In the genomic region with DNA sequence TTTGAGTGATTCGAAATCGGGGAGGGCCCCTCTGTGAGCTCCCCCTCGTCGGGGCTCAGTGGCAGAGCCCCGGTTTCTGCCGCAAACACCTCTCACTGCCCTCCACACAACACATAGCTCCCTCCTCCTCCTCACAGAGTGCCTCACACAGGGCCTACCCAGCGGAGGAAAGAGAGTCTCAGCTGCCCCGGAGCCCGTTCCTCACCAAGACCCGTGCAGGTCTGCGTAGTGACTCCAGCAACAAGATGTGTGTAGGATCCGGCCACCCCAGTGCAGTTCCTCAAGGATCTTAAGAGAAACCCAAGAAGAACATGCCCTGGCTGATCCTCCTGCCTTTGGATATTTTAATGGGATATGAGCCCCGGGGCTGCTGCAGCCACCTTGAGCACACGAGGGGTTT, we compare ENCODE assay signal across 19 cellular contexts.
"Had no signal": no experiment of that assay in that cellular context is flagged by ENCODE, and none has a peak within 500 bp of the region (broad histone marks: within the 10 kb centered on the region; RNA-seq: fewer than 3 reads in every experiment).

No MANE protein-coding gene starts in this region.

- H3K9me3 ChIP-seq: neutrophil, sigmoid colon, uterus had no signal

- H3K27me3 ChIP-seq: foreskin keratinocyte, neutrophil, sigmoid colon, uterus had no signal

- H3K4me3 Mint-ChIP-seq: endodermal cell, immature natural killer cell, naive B cell, nephron, type B pancreatic cell had no signal

- H3K4me1 Mint-ChIP-seq: endodermal cell, nephron had no signal

- H3K27ac Mint-ChIP-seq: endodermal cell, nephron, type B pancreatic cell had no signal

- H3K4me3 ChIP-seq: coronary artery, lung, sigmoid colon, skin epidermis, uterus had no signal

- H3K4me1 ChIP-seq: foreskin keratinocyte, sigmoid colon, uterus had no signal

- H3K36me3 Mint-ChIP-seq: immature natural killer cell, naive B cell, type B pancreatic cell had no signal

- ATAC-seq: foreskin keratinocyte, left colon, left ventricle myocardium superior had no signal

- H3K36me3 ChIP-seq: neutrophil, sigmoid colon, uterus had no signal

- DNase-seq: effector CD4-positive, alpha-beta T cell; endodermal cell; erythroblast; foreskin keratinocyte; immature natural killer cell; left ventricle myocardium superior; mesenchymal stem cell; naive B cell; stimulated activated CD4-positive, alpha-beta T cell treated with anti-CD3 and anti-CD28 coated beads, Interleukin-12 subunit alpha, Interleukin-12 subunit beta, amount 100 ng/mL, for 4 hours; stimulated activated naive CD4-positive, alpha-beta T cell treated with Interleukin-2 at 50 U/mL for 16 hours; uterus had no signal

- H3K9me3 Mint-ChIP-seq: immature natural killer cell, naive B cell, nephron, type B pancreatic cell had no signal

- H3K27ac ChIP-seq: coronary artery, foreskin keratinocyte, neutrophil, sigmoid colon, skin epidermis, uterus had no signal

- H3K27me3 Mint-ChIP-seq: naive B cell had no signal
